Comparison of ENCODE assay signal across 22 cellular contexts in genomic region chr16:71851726-71852125, GRCh38. TPM values are rescaled to one million over a fixed set of nuclear protein-coding genes. Genes with fewer than 3 reads are reported as not detected.
DNase-seq lines count a peak whose midpoint lies in the region; ATAC-seq, FAIRE-seq and TF ChIP-seq lines count a peak whose summit lies in the region.
"Had no signal": no experiment of that assay in that cellular context is flagged by ENCODE, and none has a peak within 500 bp of the region (broad histone marks: within the 10 kb centered on the region; RNA-seq: fewer than 3 reads in every experiment).

No MANE protein-coding gene starts in this region.

- no peak overlapping the region for H3K18ac ChIP-seq in mesenchymal stem cell (ENCODE audit: low read depth in 1 of 2, low read length in 2 of 2)

- H3K9ac ChIP-seq in adipocyte (ENCODE audit: low read length) (peak overlapping the region; percentile 74), mesenchymal stem cell (ENCODE audit: low read length) (peak overlapping the region; percentile 60)

- H2BK15ac ChIP-seq in mesenchymal stem cell (ENCODE audit: low read depth, poor library complexity, severe bottlenecking): no peak overlapping the region

- no peak overlapping the region for H4K8ac ChIP-seq in mesenchymal stem cell (ENCODE audit: low read length)

- H3K4me1 ChIP-seq in adipocyte (ENCODE audit: control insufficient read depth, insufficient read depth, low read length) (peaks cover 49% of the 10 kb centered on the region), mesenchymal stem cell (ENCODE audit: control insufficient read depth, insufficient read depth, low read depth, low read length) (peaks cover 12% of the 10 kb centered on the region), thyroid gland (peaks cover 7 to 10% of the 10 kb centered on the region in 2 donors)

- H3K4me3 ChIP-seq in adipocyte (ENCODE audit: low read length) (peak overlapping the region; percentile 29), mesenchymal stem cell (ENCODE audit: insufficient read depth in 1 of 2, low read depth in 1 of 2, low read length in 2 of 2) (peak overlapping the region in 1 of 2 experiments; percentile 39), thyroid gland (replicated peaks in 1 of 3) (no peak overlapping the region)

- FAIRE-seq in RCC 7860 (lab: Jason Lieb, UNC): no peak
- FAIRE-seq: G401.6, GM12891, H1, HepG2 had no signal

- H3K4me2 ChIP-seq in mesenchymal stem cell (ENCODE audit: low read length, poor library complexity, severe bottlenecking): no peak overlapping the region

- ATAC-seq in activated T-cell treated with anti-CD3 and anti-CD28 coated beads, Interleukin-2, amount 50 U/mL, for 72 hours (replicated peaks in 1 of 2): no peak
- ATAC-seq in activated T-cell treated with anti-CD3 and anti-CD28 coated beads, Interleukin-2, amount 50 U/mL, for 4 hours: no peak
- ATAC-seq: HepG2, PC-3 had no signal

- no peak overlapping the region for H2AFZ ChIP-seq in mesenchymal stem cell (ENCODE audit: low read depth, low read length)

- WGBS in mesenchymal stem cell: 99% methylated on average over 11 of the region's 11 CpGs
- 91 to 93% methylated on average over 11 of the region's 11 CpGs for WGBS in thyroid gland, 2 donors

- H3K9me3 Mint-ChIP-seq in activated T-cell treated with anti-CD3 and anti-CD28 coated beads, Interleukin-2, amount 50 U/mL, for 72 hours: no peaks in the 10 kb centered on the region
- no peaks in the 10 kb centered on the region for H3K9me3 Mint-ChIP-seq in activated T-cell treated with anti-CD3 and anti-CD28 coated beads, Interleukin-2, amount 50 U/mL, for 4 hours
- H3K9me3 Mint-ChIP-seq: CD4-positive, alpha-beta memory T cell; HFFc6 had no signal

- H3K36me3 ChIP-seq in adipocyte (ENCODE audit: control insufficient read depth, insufficient read depth, low read length, severe bottlenecking) (peaks cover 33% of the 10 kb centered on the region), mesenchymal stem cell (ENCODE audit: control insufficient read depth in 1 of 2, insufficient read depth in 2 of 2, low read depth in 1 of 2, low read length in 2 of 2) (peaks cover 51 to 78% of the 10 kb centered on the region in 2 experiments), thyroid gland (peaks cover 32 to 34% of the 10 kb centered on the region in 2 donors)

- H2BK5ac ChIP-seq in mesenchymal stem cell (ENCODE audit: low read depth, low read length, poor library complexity, severe bottlenecking): no peak overlapping the region

- H3K9me3 ChIP-seq in adipocyte (ENCODE audit: control insufficient read depth, low read length) (no peaks in the 10 kb centered on the region), mesenchymal stem cell (ENCODE audit: control insufficient read depth, low read length) (no peaks in the 10 kb centered on the region), thyroid gland (no peaks in the 10 kb centered on the region)

- peaks cover 63% of the 10 kb centered on the region for H3K79me1 ChIP-seq in mesenchymal stem cell (replicated peaks; ENCODE audit: low read length, poor library complexity, severe bottlenecking)

- H4K91ac ChIP-seq in mesenchymal stem cell (ENCODE audit: low read length): no peak overlapping the region

- no peak overlapping the region for H2BK120ac ChIP-seq in mesenchymal stem cell (ENCODE audit: low read depth, low read length)

- no peak overlapping the region for H2AK5ac ChIP-seq in mesenchymal stem cell (ENCODE audit: low read length, severe bottlenecking)

- H3K36me3 Mint-ChIP-seq in activated T-cell treated with anti-CD3 and anti-CD28 coated beads, Interleukin-2, amount 50 U/mL, for 72 hours (ENCODE audit: insufficient read depth in 2 of 2): peaks cover 13 to 16% of the 10 kb centered on the region in 2 donors
- peaks cover 38% of the 10 kb centered on the region for H3K36me3 Mint-ChIP-seq in activated T-cell treated with anti-CD3 and anti-CD28 coated beads, Interleukin-2, amount 50 U/mL, for 4 hours (ENCODE audit: insufficient read depth)

- peak overlapping the region; percentile 66 for H3K27ac Mint-ChIP-seq in activated T-cell treated with anti-CD3 and anti-CD28 coated beads, Interleukin-2, amount 50 U/mL, for 72 hours
- H3K27ac Mint-ChIP-seq: HFFc6 had no signal

- DNase-seq in activated T-cell treated with anti-CD3 and anti-CD28 coated beads, Interleukin-2, amount 50 U/mL, for 72 hours: no peak
- DNase-seq in activated T-cell treated with anti-CD3 and anti-CD28 coated beads, Interleukin-2, amount 50 U/mL, for 4 hours: no peak
- DNase-seq in adipocyte (ENCODE audit: low read depth): no peak
- no peak for DNase-seq in mesenchymal stem cell
- DNase-seq in effector CD8-positive, alpha-beta T cell (lab: John Stamatoyannopoulos, UW): no peak
- DNase-seq in AG08395 (ENCODE audit: low spot score): no peak
- no peak for DNase-seq in RCC 7860 (ENCODE audit: low spot score)
- DNase-seq in thyroid gland: no peak
- DNase-seq: 8988T; CD4-positive, alpha-beta memory T cell; DMS79; HFFc6; NCI-H1436 treated with DMSO at 0.1 percent for 48 hours; NCI-H2081; NCI-H226; NCI-H526; NK-92 treated with Interleukin-12 subunit alpha and Interleukin-12 subunit beta, amount 100 ng/mL, for 24 hours; PC-3 had no signal

- H3K27me3 ChIP-seq in adipocyte (replicated peaks; ENCODE audit: control insufficient read depth, insufficient read depth, low read length): no peaks in the 10 kb centered on the region
- H3K27me3 ChIP-seq in mesenchymal stem cell (ENCODE audit: control insufficient read depth in 1 of 2, insufficient read depth in 1 of 2, low read length in 2 of 2): no peaks in the 10 kb centered on the region
- H3K27me3 ChIP-seq in thyroid gland: no peaks in the 10 kb centered on the region

- H3K4me1 Mint-ChIP-seq in activated T-cell treated with anti-CD3 and anti-CD28 coated beads, Interleukin-2, amount 50 U/mL, for 72 hours (ENCODE audit: low read depth): peaks cover 85% of the 10 kb centered on the region
- H3K4me1 Mint-ChIP-seq in activated T-cell treated with anti-CD3 and anti-CD28 coated beads, Interleukin-2, amount 50 U/mL, for 4 hours (ENCODE audit: low read depth): peaks cover 73% of the 10 kb centered on the region

- no peak for TF ChIP-seq CTCF in thyroid gland (IDR thresholded peaks at IDR 0.05)

- H3K4ac ChIP-seq in mesenchymal stem cell (ENCODE audit: low read depth in 1 of 2, low read length in 2 of 2): no peak overlapping the region

- H3K4me3 Mint-ChIP-seq in activated T-cell treated with anti-CD3 and anti-CD28 coated beads, Interleukin-2, amount 50 U/mL, for 72 hours: no peak overlapping the region
- H3K4me3 Mint-ChIP-seq in activated T-cell treated with anti-CD3 and anti-CD28 coated beads, Interleukin-2, amount 50 U/mL, for 4 hours: no peak overlapping the region
- H3K4me3 Mint-ChIP-seq: CD4-positive, alpha-beta memory T cell; HFFc6 had no signal

- no peak overlapping the region for H2BK12ac ChIP-seq in mesenchymal stem cell (ENCODE audit: low read length in 2 of 2)

- H3K27me3 Mint-ChIP-seq in activated T-cell treated with anti-CD3 and anti-CD28 coated beads, Interleukin-2, amount 50 U/mL, for 72 hours (ENCODE audit: low read depth): no peaks in the 10 kb centered on the region
- H3K27me3 Mint-ChIP-seq in activated T-cell treated with anti-CD3 and anti-CD28 coated beads, Interleukin-2, amount 50 U/mL, for 4 hours (ENCODE audit: low read depth): no peaks in the 10 kb centered on the region
- H3K27me3 Mint-ChIP-seq: CD4-positive, alpha-beta memory T cell had no signal

- no peak overlapping the region for H3K14ac ChIP-seq in mesenchymal stem cell (ENCODE audit: low read length in 2 of 2)

- intact Hi-C loops in thyroid gland (cut with DNase I): no loop called here

- H3K27ac ChIP-seq in mesenchymal stem cell (ENCODE audit: low read length, poor library complexity, severe bottlenecking): no peak overlapping the region
- H3K27ac ChIP-seq in thyroid gland: no peak overlapping the region

- peak overlapping the region in 1 of 2 experiments; percentile 27 for H3K23ac ChIP-seq in mesenchymal stem cell (ENCODE audit: low read length in 2 of 2)

- TF ChIP-seq POLR2A in thyroid gland (IDR thresholded peaks at IDR 0.05): no peak

RNA-seq across cellular contexts. Expression of gene ATXN1L, which starts 6.0 kb away (rescaled TPM):
- total RNA-seq in activated T-cell treated with anti-CD3 and anti-CD28 coated beads, Interleukin-2, amount 50 U/mL, for 72 hours: 10 to 100 TPM; 21.7 to 25.8 TPM
- 10 to 100 TPM; 15.3 to 17.3 (median 15.5) TPM for total RNA-seq in activated T-cell treated with anti-CD3 and anti-CD28 coated beads, Interleukin-2, amount 50 U/mL, for 4 hours
- 10.0 TPM for polyA plus RNA-seq in mesenchymal stem cell (2013, experiment 1 of 2)
- polyA plus RNA-seq in mesenchymal stem cell (2013, experiment 2 of 2): 11.1 TPM
- total RNA-seq in thyroid gland: 10 to 100 TPM; 23.2 to 39.4 (median 27.1) TPM

RNA-seq across cellular contexts. Expression of gene ZNF821, which starts 32.3 kb away (rescaled TPM):
- 10 to 100 TPM; 12.7 to 15.4 TPM for total RNA-seq in activated T-cell treated with anti-CD3 and anti-CD28 coated beads, Interleukin-2, amount 50 U/mL, for 72 hours
- total RNA-seq in activated T-cell treated with anti-CD3 and anti-CD28 coated beads, Interleukin-2, amount 50 U/mL, for 4 hours: 1 to 10 TPM; 3.4 to 6.5 (median 4.1) TPM
- polyA plus RNA-seq in mesenchymal stem cell (2013, experiment 1 of 2): 4.8 TPM
- polyA plus RNA-seq in mesenchymal stem cell (2013, experiment 2 of 2): 4.9 TPM
- total RNA-seq in thyroid gland: 10 to 100 TPM in 3 of 4 donors, 1 to 10 TPM in 1; 7.9 to 17.8 (median 11.6) TPM

RNA-seq across cellular contexts. Expression of gene AP1G1, which starts 43.1 kb away (rescaled TPM):
- 10 to 100 TPM; 83.2 to 87.0 TPM for total RNA-seq in activated T-cell treated with anti-CD3 and anti-CD28 coated beads, Interleukin-2, amount 50 U/mL, for 72 hours
- 10 to 100 TPM; 88.5 to 98.7 (median 90.1) TPM for total RNA-seq in activated T-cell treated with anti-CD3 and anti-CD28 coated beads, Interleukin-2, amount 50 U/mL, for 4 hours
- 36.5 TPM for polyA plus RNA-seq in mesenchymal stem cell (2013, experiment 1 of 2)
- 36.7 TPM for polyA plus RNA-seq in mesenchymal stem cell (2013, experiment 2 of 2)
- 100 to 1,000 TPM in 1 of 4 donors, 10 to 100 TPM in 3; 74.0 to 114 (median 96.9) TPM for total RNA-seq in thyroid gland

RNA-seq across cellular contexts. Expression of gene IST1, which starts 43.6 kb away (rescaled TPM):
- 100 to 1,000 TPM; 190 to 194 TPM for total RNA-seq in activated T-cell treated with anti-CD3 and anti-CD28 coated beads, Interleukin-2, amount 50 U/mL, for 72 hours
- total RNA-seq in activated T-cell treated with anti-CD3 and anti-CD28 coated beads, Interleukin-2, amount 50 U/mL, for 4 hours: 100 to 1,000 TPM; 149 to 176 (median 158) TPM
- polyA plus RNA-seq in mesenchymal stem cell (2013, experiment 1 of 2): 77.7 TPM
- 76.1 TPM for polyA plus RNA-seq in mesenchymal stem cell (2013, experiment 2 of 2)
- 100 to 1,000 TPM; 215 to 253 (median 223) TPM for total RNA-seq in thyroid gland
